11 cellular contexts compared by ENCODE assay signal in the genomic region with DNA sequence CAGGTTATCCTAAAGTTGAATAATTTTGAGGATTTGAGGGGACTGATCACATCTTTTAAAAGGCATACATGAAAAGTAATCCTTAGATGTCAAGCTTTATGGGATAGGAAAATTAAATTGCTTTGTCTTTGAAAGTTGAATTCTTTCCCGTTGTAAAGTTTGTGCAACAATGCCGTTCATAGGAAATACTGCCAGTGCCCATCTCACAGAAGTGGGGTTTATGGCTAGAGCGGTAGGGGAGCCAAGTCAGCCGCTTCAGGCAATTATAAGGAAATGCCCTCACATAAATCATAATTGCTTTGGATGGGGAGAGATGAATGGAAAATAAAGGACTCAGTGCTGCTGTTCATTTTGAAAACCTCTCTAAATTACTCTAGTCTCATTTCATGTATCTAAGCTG. TPM values are rescaled to one million over a fixed set of nuclear protein-coding genes. Genes with fewer than 3 reads are reported as not detected.
DNase-seq lines count a peak whose midpoint lies in the region; ATAC-seq and TF ChIP-seq lines count a peak whose summit lies in the region.
"Had no signal": no experiment of that assay in that cellular context is flagged by ENCODE, and none has a peak within 500 bp of the region (broad histone marks: within the 10 kb centered on the region; RNA-seq: fewer than 3 reads in every experiment).

No MANE protein-coding gene starts in this region.

- no peaks in the 10 kb centered on the region for H3K27me3 Mint-ChIP-seq in CD8-positive, alpha-beta T cell (ENCODE audit: low read depth)
- H3K27me3 Mint-ChIP-seq: activated naive CD4-positive, alpha-beta T cell treated with anti-CD3 and anti-CD28 coated beads, Interleukin-2, amount 10 ng/mL, durations not matched to agents 7 days and 5 days had no signal

- ATAC-seq in CD8-positive, alpha-beta T cell, result no peak
- no peak for ATAC-seq in HG03175 (IDR thresholded peaks at IDR 0.05; ENCODE audit: unreplicated experiment)
- ATAC-seq in GM18861 (IDR thresholded peaks at IDR 0.05; ENCODE audit: unreplicated experiment), result no peak
- ATAC-seq: Panc1 had no signal

- H3K4me3 Mint-ChIP-seq in CD8-positive, alpha-beta T cell, result no peak overlapping the region

- WGBS in hepatocyte (ENCODE audit: low lambda C conversion rate, missing lambda C conversion rate), result 65% methylated on average over 4 of the region's 4 CpGs

- no peaks in the 10 kb centered on the region for H3K79me2 ChIP-seq in hepatocyte

- no peaks in the 10 kb centered on the region for H4K20me1 ChIP-seq in hepatocyte (ENCODE audit: insufficient read depth, poor library complexity, severe bottlenecking)

- peaks cover 68% of the 10 kb centered on the region for H3K36me3 Mint-ChIP-seq in CD8-positive, alpha-beta T cell

- H3K9me3 Mint-ChIP-seq in CD8-positive, alpha-beta T cell, result no peaks in the 10 kb centered on the region
- H3K9me3 Mint-ChIP-seq: activated naive CD4-positive, alpha-beta T cell treated with anti-CD3 and anti-CD28 coated beads, Interleukin-2, amount 10 ng/mL, durations not matched to agents 7 days and 5 days; CD14-positive monocyte had no signal

- H3K4me2 ChIP-seq in hepatocyte, result no peak overlapping the region

- no peaks in the 10 kb centered on the region for H3K27me3 ChIP-seq in CD8-positive, alpha-beta T cell (ENCODE audit: insufficient read depth, low read length)
- H3K27me3 ChIP-seq in hepatocyte, result no peaks in the 10 kb centered on the region

- POLR2A ChIA-PET in CD8-positive, alpha-beta T cell (lab: Charles Lee), result interaction anchor here (1.2 to 3.4 kb wide), 2 partner anchors 10 to 18 kb away, joined by 3 to 11 read pairs; a partner anchor contains a TSS

- H3K9me2 ChIP-seq in hepatocyte (replicated peaks; ENCODE audit: insufficient read depth), result no peaks in the 10 kb centered on the region

- no peak for DNase-seq in CD8-positive, alpha-beta T cell
- DNase-seq in NCI-H2227 treated with DMSO at 0.1 percent for 48 hours (lab: John Stamatoyannopoulos, UW) (peak; percentile 45), hepatocyte (ENCODE audit: low spot score) (no peak), DMS114 treated with DMSO at 0.1 percent for 48 hours (lab: John Stamatoyannopoulos, UW; ENCODE audit: unreplicated experiment) (no peak)

- H2AFZ ChIP-seq in hepatocyte, result no peak overlapping the region

- no peak for TF ChIP-seq CTCF in CD8-positive, alpha-beta T cell (IDR thresholded peaks at IDR 0.05)
- no peak for TF ChIP-seq CTCF in hepatocyte (IDR thresholded peaks at IDR 0.05; ENCODE audit: poor library complexity)

- H3K4me1 ChIP-seq in CD8-positive, alpha-beta T cell (ENCODE audit: insufficient read depth, low read length), result peaks cover 5% of the 10 kb centered on the region
- H3K4me1 ChIP-seq in hepatocyte (ENCODE audit: insufficient read depth), result no peaks in the 10 kb centered on the region
- H3K4me1 ChIP-seq: prostate gland had no signal

- no peak overlapping the region for H3K27ac ChIP-seq in CD8-positive, alpha-beta T cell (ENCODE audit: low read depth, low read length)
- H3K27ac ChIP-seq in hepatocyte, result peak overlapping the region; percentile 59
- peak overlapping the region in 15 of 21 experiments; percentile 3 to 75 (median 48) for H3K27ac ChIP-seq in skin epidermis

- peaks cover 30% of the 10 kb centered on the region for H3K36me3 ChIP-seq in CD8-positive, alpha-beta T cell (ENCODE audit: insufficient read depth, low read length)
- peaks cover 6% of the 10 kb centered on the region for H3K36me3 ChIP-seq in hepatocyte (replicated peaks; ENCODE audit: insufficient read depth, low read depth)

- peak overlapping the region; percentile 87 for H3K27ac Mint-ChIP-seq in CD8-positive, alpha-beta T cell

- H3K9me3 ChIP-seq in CD8-positive, alpha-beta T cell (ENCODE audit: low read length), result no peaks in the 10 kb centered on the region
- no peaks in the 10 kb centered on the region for H3K9me3 ChIP-seq in hepatocyte (ENCODE audit: low read depth)
- H3K9me3 ChIP-seq: prostate gland had no signal

- H3K4me3 ChIP-seq in CD8-positive, alpha-beta T cell (ENCODE audit: low read depth, low read length), result no peak overlapping the region
- H3K4me3 ChIP-seq in hepatocyte, result no peak overlapping the region
- no peak overlapping the region for H3K4me3 ChIP-seq in skin epidermis
- H3K4me3 ChIP-seq: prostate gland had no signal

- H3K4me1 Mint-ChIP-seq in CD8-positive, alpha-beta T cell (ENCODE audit: low read depth), result peaks cover 19% of the 10 kb centered on the region

- intact Hi-C loops in CD8-positive, alpha-beta T cell (cut with DNase I, micrococcal nuclease), result loop anchor here (1.0 to 2.0 kb wide), 3 partner anchors 19 to 497 kb away; a partner anchor contains a TSS

- CTCF ChIA-PET in CD8-positive, alpha-beta T cell (lab: Charles Lee), result interaction anchor here (0.6 to 4.6 kb wide), 14 partner anchors 8 to 744 kb away, joined by 3 to 33 read pairs (median 5); a partner anchor contains a TSS

RNA-seq across cellular contexts. Expression of a gene that starts 18.1 kb away (rescaled TPM):
- total RNA-seq in CD8-positive, alpha-beta T cell, result 10 to 100 TPM; 45.3 to 55.0 TPM
- 84.4 and 104 TPM in 2 replicates for total RNA-seq in hepatocyte
- 92.3 and 100 TPM in 2 replicates for polyA plus RNA-seq in hepatocyte

RNA-seq across cellular contexts. Expression of a gene that starts 18.4 kb away (rescaled TPM):
- total RNA-seq in CD8-positive, alpha-beta T cell, result 10 to 100 TPM; 12.1 to 13.6 TPM
- total RNA-seq in hepatocyte, result 54.0 and 54.9 TPM in 2 replicates
- 80.9 and 85.1 TPM in 2 replicates for polyA plus RNA-seq in hepatocyte
